Comparison of ENCODE assay signal across 22 cellular contexts in the genomic region with DNA sequence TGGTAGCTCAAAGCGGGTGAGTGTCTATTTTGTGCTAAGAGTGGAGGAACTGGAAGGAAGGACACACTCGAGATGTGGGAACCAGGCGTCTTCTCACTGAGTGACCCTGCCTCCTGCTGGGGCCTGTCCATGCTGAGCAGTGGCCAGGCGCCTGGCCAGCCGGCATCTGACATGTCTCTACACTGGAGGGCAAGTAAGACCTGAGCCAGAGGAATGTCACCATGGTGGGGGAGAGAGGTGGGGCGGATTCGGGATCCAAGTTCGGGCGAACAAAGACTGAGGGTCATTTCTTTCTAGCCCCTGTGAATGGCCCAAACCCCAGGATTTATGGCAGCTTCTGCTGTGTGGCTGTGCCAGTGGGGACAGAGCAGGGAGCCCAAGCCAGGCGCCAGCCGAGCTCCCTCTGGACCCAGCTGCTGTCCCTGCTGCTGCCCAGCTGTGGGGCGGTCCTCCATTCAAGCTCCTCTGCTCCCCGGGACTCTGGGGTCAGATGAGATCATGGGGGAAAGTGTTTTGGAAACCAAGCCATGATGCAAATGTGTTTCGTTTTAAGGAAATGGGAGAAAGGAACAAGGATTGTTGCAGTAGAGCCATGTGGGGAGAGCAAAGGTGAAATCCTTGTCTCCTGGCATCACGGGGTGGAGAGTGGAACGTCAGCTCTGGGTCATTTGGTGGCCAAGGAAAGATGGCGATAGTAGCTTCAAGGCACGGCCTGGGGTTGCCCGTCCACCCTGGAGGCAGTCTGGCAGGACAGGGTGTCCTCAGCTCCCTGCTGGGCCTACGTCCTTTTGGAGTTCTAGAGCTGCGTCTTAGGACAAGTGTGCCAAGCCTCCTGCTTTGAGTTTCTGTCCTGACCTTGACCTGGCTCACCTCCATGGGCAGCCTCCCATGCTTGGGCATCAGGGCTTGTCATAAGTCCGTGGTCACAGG. TPM values are rescaled to one million over a fixed set of nuclear protein-coding genes. Genes with fewer than 3 reads are reported as not detected.
DNase-seq lines count a peak whose midpoint lies in the region; ATAC-seq, FAIRE-seq and TF ChIP-seq lines count a peak whose summit lies in the region.
"Had no signal": no experiment of that assay in that cellular context is flagged by ENCODE, and none has a peak within 500 bp of the region (broad histone marks: within the 10 kb centered on the region; RNA-seq: fewer than 3 reads in every experiment).

No MANE protein-coding gene starts in this region.

- no peak overlapping the region for H3K4ac ChIP-seq in H1 (replicated peaks; ENCODE audit: insufficient read length, low read depth, low read length)

- H3K36me3 ChIP-seq in H1 (ENCODE audit: control insufficient read depth in 2 of 4, insufficient read depth in 4 of 4, low read length in 3 of 4) (peaks cover 0 to 3% (median 0%) of the 10 kb centered on the region in 4 experiments; a peak in 1 of 8 replicates), BE2C (no peaks in the 10 kb centered on the region)
- H3K36me3 ChIP-seq: cardiac muscle cell had no signal

- H3K4me1 Mint-ChIP-seq in mesothelial cell of epicardium: peaks cover 83% of the 10 kb centered on the region
- H3K4me1 Mint-ChIP-seq in stimulated activated effector memory CD8-positive, alpha-beta T cell treated with anti-CD3 and anti-CD28 coated beads, Interleukin-12 subunit alpha, Interleukin-12 subunit beta, amount 100 ng/mL, for 72 hours: peaks cover 24% of the 10 kb centered on the region

- no peak overlapping the region for H2AFZ ChIP-seq in H1 (ENCODE audit: low read length)
- H2AFZ ChIP-seq: parathyroid adenoma, PC-9 had no signal

- ATAC-seq in stimulated activated effector memory CD8-positive, alpha-beta T cell treated with anti-CD3 and anti-CD28 coated beads, Interleukin-12 subunit alpha, Interleukin-12 subunit beta, amount 100 ng/mL, for 72 hours: no peak
- ATAC-seq in HG02623 (IDR thresholded peaks at IDR 0.05; ENCODE audit: unreplicated experiment): no peak

- no peak for TF ChIP-seq RAD21 in H1 (IDR thresholded peaks at IDR 0.05 in 1 of 2, conservative IDR thresholded peaks at IDR 0.05 in 1 of 2; ENCODE audit: low read depth in 2 of 2, low read length in 2 of 2)

- CTCF ChIA-PET in H1 (lab: Charles Lee; ENCODE audit: partially characterized antibody): interaction anchor here (0.6 to 2.1 kb wide), 10 partner anchors 8 to 451 kb away, joined by 3 to 6 read pairs (median 4); a partner anchor contains a TSS

- H3K4me3 Mint-ChIP-seq in mesothelial cell of epicardium: no peak overlapping the region
- no peak overlapping the region for H3K4me3 Mint-ChIP-seq in stimulated activated effector memory CD8-positive, alpha-beta T cell treated with anti-CD3 and anti-CD28 coated beads, Interleukin-12 subunit alpha, Interleukin-12 subunit beta, amount 100 ng/mL, for 72 hours
- H3K4me3 Mint-ChIP-seq: activated naive CD4-positive, alpha-beta T cell treated with anti-CD3 and anti-CD28 coated beads, Interleukin-2, amount 50 U/mL, for 24 hours had no signal

- H2BK12ac ChIP-seq in H1 (ENCODE audit: low read depth, low read length): no peak overlapping the region

- H3K23me2 ChIP-seq in H1 (ENCODE audit: low read depth, low read length): peaks cover 3% of the 10 kb centered on the region; the same call in 1 of the 2 replicates

- TF ChIP-seq POLR2A in GM19099 (IDR thresholded peaks at IDR 0.05; ENCODE audit: extremely low read depth, insufficient read length, low read depth) (peak; percentile 23), H1 (IDR thresholded peaks at IDR 0.05; ENCODE audit: control extremely low read depth in 1 of 2, low read depth in 2 of 2, low read length in 2 of 2) (no peak)

- TF ChIP-seq EP300 in H1 (IDR thresholded peaks at IDR 0.05; ENCODE audit: borderline replicate concordance in 1 of 2, low read depth in 2 of 2, low read length in 2 of 2): no peak

- POLR2A ChIA-PET in H1 (lab: Charles Lee; ENCODE audit: partially characterized antibody): interaction anchor here (1.4 kb wide), 1 partner anchor 8 kb away, joined by 5 read pairs; a partner anchor contains a TSS

- peak overlapping the region; percentile 12; the same call in 1 of the 2 replicates for H2BK5ac ChIP-seq in H1 (ENCODE audit: low read depth, low read length)

- H3K9ac ChIP-seq in H1 (replicated peaks in 1 of 4; ENCODE audit: extremely low read depth in 1 of 4, low read depth in 3 of 4, low read length in 3 of 4): no peak overlapping the region
- H3K9ac ChIP-seq: parathyroid adenoma, SK-N-SH had no signal

- no peak overlapping the region for H3K4me2 ChIP-seq in H1 (ENCODE audit: insufficient read depth in 1 of 2, low read depth in 2 of 2, low read length in 2 of 2)
- H3K4me2 ChIP-seq: PC-9, SK-N-SH had no signal

- no peaks in the 10 kb centered on the region for H3K27me3 Mint-ChIP-seq in mesothelial cell of epicardium (ENCODE audit: low read depth)
- H3K27me3 Mint-ChIP-seq: activated naive CD4-positive, alpha-beta T cell treated with anti-CD3 and anti-CD28 coated beads, Interleukin-2, amount 50 U/mL, for 24 hours had no signal

- H3K4me1 ChIP-seq in H1 (replicated peaks in 1 of 4; ENCODE audit: control insufficient read depth in 3 of 4, insufficient read depth in 4 of 4, low read length in 3 of 4): peaks cover 0 to 10% (median 5%) of the 10 kb centered on the region in 4 experiments; a peak in 5 of 7 replicates
- H3K4me1 ChIP-seq in BE2C: no peaks in the 10 kb centered on the region
- H3K4me1 ChIP-seq: parathyroid adenoma, upper lobe of left lung had no signal

- H3K18ac ChIP-seq in H1 (ENCODE audit: extremely low read depth, low read length): peak overlapping the region; percentile 78; the same call in 1 of the 2 replicates

- H3K4me3 ChIP-seq in H1 (ENCODE audit: extremely low read depth in 1 of 4, insufficient read depth in 2 of 4, low read depth in 3 of 4, low read length in 4 of 4) (no peak overlapping the region), BE2C (ENCODE audit: low read depth, low read length) (no peak overlapping the region)
- H3K4me3 ChIP-seq: cardiac muscle cell, PC-9, upper lobe of left lung had no signal

- peaks cover 34% of the 10 kb centered on the region for H3K36me3 Mint-ChIP-seq in mesothelial cell of epicardium
- H3K36me3 Mint-ChIP-seq in stimulated activated effector memory CD8-positive, alpha-beta T cell treated with anti-CD3 and anti-CD28 coated beads, Interleukin-12 subunit alpha, Interleukin-12 subunit beta, amount 100 ng/mL, for 72 hours: peaks cover 19% of the 10 kb centered on the region

- 0 out of 2 replicates have a peak overlapping the region, but pooled peaks have one; percentile 75 for H2AK5ac ChIP-seq in H1 (ENCODE audit: low read depth, low read length)

- H3K27ac ChIP-seq in H1 (ENCODE audit: low read depth, low read length): no peak overlapping the region
- H3K27ac ChIP-seq: cardiac muscle cell, parathyroid adenoma, PC-9, upper lobe of left lung had no signal

- H3K9me3 ChIP-seq in H1 (ENCODE audit: insufficient read depth in 2 of 2, low read depth in 1 of 2, low read length in 1 of 2): no peaks in the 10 kb centered on the region
- H3K9me3 ChIP-seq in BE2C: no peaks in the 10 kb centered on the region
- H3K9me3 ChIP-seq: SK-N-SH, upper lobe of left lung had no signal

- no peak overlapping the region for H2BK15ac ChIP-seq in H1 (ENCODE audit: low read length)

- no peak overlapping the region for H4K5ac ChIP-seq in H1 (ENCODE audit: insufficient read length, low read depth, low read length)

- H3K27me3 ChIP-seq in H1 (replicated peaks in 1 of 4; ENCODE audit: control insufficient read depth in 3 of 4, extremely low read depth in 1 of 4, insufficient read depth in 3 of 4, low read length in 3 of 4): no peaks in the 10 kb centered on the region
- peaks cover 12% of the 10 kb centered on the region for H3K27me3 ChIP-seq in BE2C
- H3K27me3 ChIP-seq: cardiac muscle cell, upper lobe of left lung had no signal

- FAIRE-seq in H1 (lab: Jason Lieb, UNC): no peak
- FAIRE-seq: endometrium, islet of Langerhans had no signal

- peak overlapping the region; percentile 97 for H3K27ac Mint-ChIP-seq in mesothelial cell of epicardium
- H3K27ac Mint-ChIP-seq in stimulated activated effector memory CD8-positive, alpha-beta T cell treated with anti-CD3 and anti-CD28 coated beads, Interleukin-12 subunit alpha, Interleukin-12 subunit beta, amount 100 ng/mL, for 72 hours: peak overlapping the region; percentile 79
- H3K27ac Mint-ChIP-seq: activated naive CD4-positive, alpha-beta T cell treated with anti-CD3 and anti-CD28 coated beads, Interleukin-2, amount 50 U/mL, for 24 hours had no signal

- H4K20me1 ChIP-seq in H1 (replicated peaks in 1 of 2; ENCODE audit: control insufficient read depth in 1 of 2, insufficient read depth in 2 of 2, low read length in 2 of 2): no peaks in the 10 kb centered on the region

- H3K9me3 Mint-ChIP-seq in mesothelial cell of epicardium: no peaks in the 10 kb centered on the region
- no peaks in the 10 kb centered on the region for H3K9me3 Mint-ChIP-seq in stimulated activated effector memory CD8-positive, alpha-beta T cell treated with anti-CD3 and anti-CD28 coated beads, Interleukin-12 subunit alpha, Interleukin-12 subunit beta, amount 100 ng/mL, for 72 hours
- H3K9me3 Mint-ChIP-seq: activated naive CD4-positive, alpha-beta T cell treated with anti-CD3 and anti-CD28 coated beads, Interleukin-2, amount 50 U/mL, for 24 hours had no signal

- 90% methylated on average over 22 of the region's 22 CpGs; no CpG with 5 or more reads in 1 of the 2 experiments for WGBS in H1 (ENCODE audit: extremely low coverage in 1 of 2, insufficient coverage in 1 of 2, insufficient read length in 1 of 2, insufficient replicate concordance in 2 of 2, low coverage in 1 of 2, low lambda C conversion rate in 2 of 2, missing lambda C conversion rate in 1 of 2), 2 experiments

- no peak overlapping the region for H3K14ac ChIP-seq in H1 (ENCODE audit: insufficient read length)

- no peaks in the 10 kb centered on the region for H3K79me1 ChIP-seq in H1 (ENCODE audit: low read depth, low read length)

- peak overlapping the region; percentile 11 for H4K91ac ChIP-seq in H1 (replicated peaks; ENCODE audit: insufficient read length, low read length)

- peak overlapping the region; percentile 11; the same call in 1 of the 2 replicates for H4K8ac ChIP-seq in H1 (ENCODE audit: extremely low read depth, insufficient read depth, low read length)

- no peak overlapping the region for H3K23ac ChIP-seq in H1 (ENCODE audit: insufficient read length)

- no peaks in the 10 kb centered on the region for H3K79me2 ChIP-seq in H1 (ENCODE audit: control insufficient read depth in 1 of 2, insufficient read depth in 2 of 2, low read length in 2 of 2)
- H3K79me2 ChIP-seq: parathyroid adenoma had no signal

- no peak overlapping the region for H3K56ac ChIP-seq in H1 (replicated peaks; ENCODE audit: insufficient read length, low read depth, low read length)

- H2BK20ac ChIP-seq in H1 (ENCODE audit: low read length): no peak overlapping the region

- TF ChIP-seq CTCF in H1 (IDR thresholded peaks at IDR 0.05; ENCODE audit: control extremely low read depth in 1 of 3, insufficient read depth in 1 of 3, low read depth in 1 of 3, low read length in 3 of 3) (no peak), mesothelial cell of epicardium (IDR thresholded peaks at IDR 0.05; ENCODE audit: unreplicated experiment) (no peak), BE2C (IDR thresholded peaks at IDR 0.05; ENCODE audit: low read depth, low read length) (no peak)

- DNase-seq in H1 (ENCODE audit: low read depth in 1 of 2, low spot score in 2 of 2): no peak
- DNase-seq in mesothelial cell of epicardium (ENCODE audit: low spot score in 2 of 2, unreplicated experiment in 2 of 2): no peak
- DNase-seq in stimulated activated effector memory CD8-positive, alpha-beta T cell treated with anti-CD3 and anti-CD28 coated beads, Interleukin-12 subunit alpha, Interleukin-12 subunit beta, amount 100 ng/mL, for 72 hours (ENCODE audit: low spot score in 2 of 2): no peak
- no peak for DNase-seq in HT-29 (ENCODE audit: low spot score)
- DNase-seq in BE2C: no peak
- DNase-seq in cerebellar cortex (ENCODE audit: low spot score): no peak
- DNase-seq: ACHN; activated CD4-positive, alpha-beta T cell treated with anti-CD3 and anti-CD28 coated beads, Interleukin-2, amount 50 U/mL, for 1 hour; activated T-cell treated with anti-CD3 and anti-CD28 coated beads for 4 hours; MV-4-11; NCI-H2081; NCI-H69; PC-9; SK-N-SH; upper lobe of left lung had no signal

- no peak overlapping the region for H2BK120ac ChIP-seq in H1 (replicated peaks; ENCODE audit: low read depth, low read length)

RNA-seq across cellular contexts. Expression of a gene that starts 8.1 kb away (rescaled TPM):
- total RNA-seq in H1 (2021; fragmentation: NEBNext Ultra II Directional; extraction: Animal tissue kit (Norgen Biotek cat#: 25700)): 0.73 and 1.4 TPM in 2 replicates
- 22.3 and 24.4 TPM in 2 replicates for polyA plus RNA-seq in H1 (2011; rRNA removed)
- 13.8 TPM for polyA plus RNA-seq in H1 (2011; cell fraction: cytosol; rRNA removed)
- polyA plus RNA-seq in H1 (2011; cell fraction: nucleus; rRNA removed): 20.1 TPM
- polyA plus RNA-seq in H1 (2012, experiment 1 of 2): 2.5 to 3.7 TPM (median 2.9 TPM) in 4 replicates
- 3.0 TPM for polyA plus RNA-seq in H1 (2012, experiment 2 of 2)
- polyA plus RNA-seq in H1 (2013, experiment 1 of 2): 1.8 TPM
- 1.9 TPM for polyA plus RNA-seq in H1 (2013, experiment 2 of 2)
- 16.7 and 31.3 TPM in 2 replicates for polyA minus RNA-seq in H1 (2011; rRNA and poly(A)+ RNA removed)
- 3.8 TPM for polyA minus RNA-seq in H1 (2011; cell fraction: cytosol; rRNA and poly(A)+ RNA removed)
- 3.8 TPM for polyA minus RNA-seq in H1 (2011; cell fraction: nucleus; rRNA and poly(A)+ RNA removed)
- 70.6 to 78.7 TPM (median 77.6 TPM) in 3 replicates for total RNA-seq in mesothelial cell of epicardium
- total RNA-seq in HT-29 (2014; rRNA removed; shearing (Covaris generic)): not detected in 2 replicates
- 0.20 TPM for polyA plus RNA-seq in BE2C (2012; ENCODE audit: insufficient read depth, insufficient read length, low read depth)
- polyA plus RNA-seq: SK-N-SH had no signal

Comparison
In these comparisons a context has a peak if more than half of its experiments do, and no peak if none do; other contexts are left out.
1. RNA of a gene that starts 8.1 kb away (total RNA-seq): 70.6 to 78.7 TPM in mesothelial cell of epicardium; 0.73 to 1.4 TPM in H1 and not detected in HT-29; every median in the first group is over 10 times any median in the second.